18 cellular contexts compared by ENCODE assay signal in genomic region chr2:54267577-54267976, GRCh38. TPM values are rescaled to one million over a fixed set of nuclear protein-coding genes. Genes with fewer than 3 reads are reported as not detected.
DNase-seq lines count a peak whose midpoint lies in the region; TF ChIP-seq lines count a peak whose summit lies in the region.
"Had no signal": no experiment of that assay in that cellular context is flagged by ENCODE, and none has a peak within 500 bp of the region (broad histone marks: within the 10 kb centered on the region; RNA-seq: fewer than 3 reads in every experiment).

No MANE protein-coding gene starts in this region.

- H2AFZ ChIP-seq in Karpas-422 (ENCODE audit: low read length): no peak overlapping the region

- no peaks in the 10 kb centered on the region for H4K20me1 ChIP-seq in Karpas-422 (ENCODE audit: insufficient read depth, low read depth, low read length)

- H3K27ac ChIP-seq in thyroid gland (peak overlapping the region; percentile 15 to 67 (median 47)), Karpas-422 (ENCODE audit: low read length) (no peak overlapping the region)
- H3K27ac ChIP-seq: 22Rv1 had no signal

- in situ Hi-C loops in astrocyte of the cerebellum (cut with HindIII; ENCODE audit: low sequenced_read_pairs): no loop called here

- TF ChIP-seq CTCF in astrocyte of the cerebellum (IDR thresholded peaks at IDR 0.05; ENCODE audit: low read depth, low read length, missing control alignments) (no peak), thyroid gland (IDR thresholded peaks at IDR 0.05) (no peak)

- H3K4me3 ChIP-seq in astrocyte of the cerebellum (ENCODE audit: low read depth, low read length): no peak overlapping the region
- H3K4me3 ChIP-seq in thyroid gland (replicated peaks in 1 of 3): no peak overlapping the region
- H3K4me3 ChIP-seq in Karpas-422 (ENCODE audit: low read length): no peak overlapping the region

- H3K9me3 ChIP-seq in thyroid gland (no peaks in the 10 kb centered on the region), Karpas-422 (ENCODE audit: low read length) (no peaks in the 10 kb centered on the region)

- H3K79me2 ChIP-seq in Karpas-422 (ENCODE audit: low read length): no peaks in the 10 kb centered on the region

- 35 to 47% methylated on average over 1 of the region's 1 CpG for WGBS in thyroid gland, 2 donors

- H3K9ac ChIP-seq in Karpas-422 (ENCODE audit: low read length): no peak overlapping the region

- no peaks in the 10 kb centered on the region for H3K9me2 ChIP-seq in Karpas-422 (replicated peaks; ENCODE audit: insufficient read depth, low read length)

- intact Hi-C loops in thyroid gland (cut with DNase I): no loop called here

- H3K27me3 ChIP-seq in thyroid gland (no peaks in the 10 kb centered on the region), Karpas-422 (ENCODE audit: low read length) (no peaks in the 10 kb centered on the region)

- H3K36me3 ChIP-seq in thyroid gland (no peaks in the 10 kb centered on the region), Karpas-422 (ENCODE audit: insufficient read depth, low read length) (no peaks in the 10 kb centered on the region)

- DNase-seq in NCI-H1092 treated with DMSO at 0.1 percent for 48 hours (lab: John Stamatoyannopoulos, UW) (peak; percentile 9), NCI-H1092 (lab: John Stamatoyannopoulos, UW) (no peak), astrocyte of the cerebellum (ENCODE audit: low read depth) (peak; percentile 4), dermis microvascular lymphatic vessel endothelial cell (ENCODE audit: low read depth in 2 of 2) (peak; percentile 57 to 74), thyroid gland (no peak), NCI-H1417 (lab: John Stamatoyannopoulos, UW) (no peak), Karpas-422 (no peak), ureter (ENCODE audit: low spot score) (no peak)
- DNase-seq: CD8-positive, alpha-beta T cell; COR-L47; DMS153; DMS79 treated with DMSO at 0.1 percent for 48 hours; EL; GOT3; H9 had no signal

- no peak overlapping the region for H3K4me2 ChIP-seq in Karpas-422 (ENCODE audit: low read depth, low read length, poor library complexity, severe bottlenecking)

- H3K4me1 ChIP-seq in thyroid gland (peaks cover 7 to 10% of the 10 kb centered on the region in 2 donors), Karpas-422 (ENCODE audit: low read length) (no peaks in the 10 kb centered on the region)

- TF ChIP-seq POLR2A in thyroid gland (IDR thresholded peaks at IDR 0.05): no peak

RNA-seq across cellular contexts. Expression of gene TSPYL6, which starts 11.5 kb away (rescaled TPM):
- total RNA-seq in dermis microvascular lymphatic vessel endothelial cell: not detected in 2 replicates
- total RNA-seq in thyroid gland: under 1 TPM in 2 of 4 donors, not detected in 2; 0.22 to 0.54 TPM
- total RNA-seq in Karpas-422 (2014; rRNA removed; shearing (Covaris generic); ENCODE audit: low replicate concordance): 0.60 TPM in 1 of 2 replicates, not detected in the other
- total RNA-seq in ureter: not detected
- total RNA-seq: A673; CD8-positive, alpha-beta T cell; H9; HT-29 had no signal

Comparison
In these comparisons a context has a peak if more than half of its experiments do, and no peak if none do; other contexts are left out.
1. DNase-seq: peak in NCI-H1092 treated with DMSO at 0.1 percent for 48 hours (single experiment), astrocyte of the cerebellum (single experiment) and dermis microvascular lymphatic vessel endothelial cell (2 of 2); none in NCI-H1092 (single experiment), thyroid gland (0 of 2), NCI-H1417 (0 of 3), Karpas-422 (single experiment) and ureter (single experiment).